ENCODE assay signal across 8 cellular contexts in the genomic region with DNA sequence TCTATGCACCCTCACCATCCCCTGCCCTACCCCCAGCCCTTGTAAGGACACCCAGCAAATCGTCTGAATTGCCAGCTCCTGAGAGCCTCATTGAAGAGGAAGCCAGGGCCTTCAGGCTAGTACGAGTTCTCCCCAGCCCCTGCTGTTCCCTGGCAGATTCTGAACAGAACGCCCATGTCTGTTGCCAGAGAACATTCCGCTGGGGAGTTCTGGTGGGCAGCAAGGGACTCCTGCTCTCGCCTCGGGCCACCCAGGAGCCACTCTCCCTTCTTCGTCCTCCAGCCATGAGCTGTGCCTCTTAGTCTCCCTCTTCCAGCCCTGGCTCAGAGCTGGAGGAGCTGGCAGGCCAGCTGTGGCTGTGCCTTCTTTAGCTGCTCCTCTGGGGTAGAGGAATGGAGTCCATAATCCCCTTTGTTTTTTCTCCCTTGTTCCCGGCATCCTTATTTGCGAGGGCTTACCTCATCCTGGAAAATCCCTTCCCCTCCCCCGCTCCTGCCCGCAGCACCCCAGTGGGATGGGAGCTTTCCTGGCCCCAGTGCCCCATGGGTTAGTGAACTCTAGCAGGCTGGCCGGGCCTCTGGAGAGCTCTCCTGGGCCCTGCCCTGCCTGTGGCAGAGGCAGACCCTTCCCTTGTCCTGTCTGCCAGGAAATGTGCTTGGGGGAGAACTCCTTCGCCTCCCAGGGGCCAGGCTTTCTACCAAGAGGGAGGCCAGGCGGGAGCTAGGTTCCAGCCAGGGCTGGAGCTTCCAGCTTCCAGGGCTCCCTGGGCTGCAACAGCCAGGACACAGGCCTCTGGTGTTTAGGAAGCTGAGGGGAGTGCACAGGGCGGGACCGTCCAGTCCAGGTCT. TPM values are rescaled to one million over a fixed set of nuclear protein-coding genes. Genes with fewer than 3 reads are reported as not detected.
DNase-seq lines count a peak whose midpoint lies in the region; ATAC-seq and TF ChIP-seq lines count a peak whose summit lies in the region.

No MANE protein-coding gene starts in this region.

- H3K9ac ChIP-seq in colonic mucosa (ENCODE audit: low read depth in 2 of 2, low read length in 2 of 2) (peak overlapping the region; percentile 16 to 43), liver (ENCODE audit: low read depth in 1 of 2, low read length in 2 of 2) (peak overlapping the region in 1 of 2 donors; percentile 36)

- H3K4me1 ChIP-seq in colonic mucosa (peaks cover 4% of the 10 kb centered on the region), liver (ENCODE audit: control insufficient read depth in 4 of 4, insufficient read depth in 4 of 4, low read length in 3 of 4) (peaks cover 11 to 29% (median 18%) of the 10 kb centered on the region in 4 donors), tibial nerve (peaks cover 3 to 92% (median 62%) of the 10 kb centered on the region in 4 donors)

- peak in 1 of 2 donors; percentile 57 for TF ChIP-seq EP300 in tibial nerve (IDR thresholded peaks at IDR 0.05)

- H3K36me3 ChIP-seq in colonic mucosa = no peaks in the 10 kb centered on the region
- H3K36me3 ChIP-seq in liver (ENCODE audit: control insufficient read depth in 4 of 4, insufficient read depth in 3 of 4, low read depth in 1 of 4, low read length in 3 of 4) = peaks cover 0 to 9% (median 0%) of the 10 kb centered on the region in 4 donors
- peaks cover 0 to 16% (median 0%) of the 10 kb centered on the region in 3 donors for H3K36me3 ChIP-seq in tibial nerve

- WGBS in liver = 58% methylated on average over 16 of the region's 16 CpGs
- WGBS in tibial nerve, 2 donors = 23 to 30% methylated on average over 15 to 16 of the region's 16 CpGs

- TF ChIP-seq RAD21 in liver (IDR thresholded peaks at IDR 0.05) = peak; percentile 13 to 27

- H3K27ac ChIP-seq in colonic mucosa = peak overlapping the region; percentile 75
- H3K27ac ChIP-seq in liver (ENCODE audit: low read depth in 1 of 2, low read length in 2 of 2) = peak overlapping the region; percentile 84 to 95
- peak overlapping the region; percentile 60 to 95 (median 84) for H3K27ac ChIP-seq in tibial nerve

- DNase-seq in M059J (ENCODE audit: low read depth) (peak; percentile 80), colonic mucosa (no peak), tibial nerve (ENCODE audit: low spot score in 2 of 2) (no peak), NCI-H2029 treated with DMSO at 0.1 percent for 48 hours (lab: John Stamatoyannopoulos, UW) (no peak), NCI-H1694 treated with DMSO at 0.1 percent for 48 hours (lab: John Stamatoyannopoulos, UW) (no peak), GF-D8 (lab: John Stamatoyannopoulos, UW) (no peak)

- no peak for ATAC-seq in GM21786 (IDR thresholded peaks at IDR 0.05; ENCODE audit: unreplicated experiment)

- no peak for TF ChIP-seq POLR2A in tibial nerve (IDR thresholded peaks at IDR 0.05)

- TF ChIP-seq CTCF in colonic mucosa (IDR thresholded peaks at IDR 0.05) (no peak), liver (IDR thresholded peaks at IDR 0.05; ENCODE audit: low read depth, low read length, missing input control) (no peak), tibial nerve (IDR thresholded peaks at IDR 0.05) (no peak)

- H3K4me3 ChIP-seq in colonic mucosa = no peak overlapping the region
- H3K4me3 ChIP-seq in liver (ENCODE audit: low read depth in 1 of 3, low read length in 3 of 3) = no peak overlapping the region
- H3K4me3 ChIP-seq in tibial nerve = peak overlapping the region in 1 of 4 donors; percentile 11

- H3K27me3 ChIP-seq in colonic mucosa (no peaks in the 10 kb centered on the region), liver (ENCODE audit: control insufficient read depth in 4 of 4, insufficient read depth in 4 of 4, low read length in 3 of 4) (no peaks in the 10 kb centered on the region), tibial nerve (no peaks in the 10 kb centered on the region)

- intact Hi-C loops in colonic mucosa (cut with DNase I) = no loop called here

- H3K9me3 ChIP-seq in colonic mucosa (no peaks in the 10 kb centered on the region), liver (ENCODE audit: control insufficient read depth in 4 of 4, low read length in 3 of 4) (no peaks in the 10 kb centered on the region), tibial nerve (no peaks in the 10 kb centered on the region)

TF ChIP-seq in liver, 16 proteins besides CTCF, POLR2A, EP300 and RAD21:
- TF ChIP-seq, protein P1, sequence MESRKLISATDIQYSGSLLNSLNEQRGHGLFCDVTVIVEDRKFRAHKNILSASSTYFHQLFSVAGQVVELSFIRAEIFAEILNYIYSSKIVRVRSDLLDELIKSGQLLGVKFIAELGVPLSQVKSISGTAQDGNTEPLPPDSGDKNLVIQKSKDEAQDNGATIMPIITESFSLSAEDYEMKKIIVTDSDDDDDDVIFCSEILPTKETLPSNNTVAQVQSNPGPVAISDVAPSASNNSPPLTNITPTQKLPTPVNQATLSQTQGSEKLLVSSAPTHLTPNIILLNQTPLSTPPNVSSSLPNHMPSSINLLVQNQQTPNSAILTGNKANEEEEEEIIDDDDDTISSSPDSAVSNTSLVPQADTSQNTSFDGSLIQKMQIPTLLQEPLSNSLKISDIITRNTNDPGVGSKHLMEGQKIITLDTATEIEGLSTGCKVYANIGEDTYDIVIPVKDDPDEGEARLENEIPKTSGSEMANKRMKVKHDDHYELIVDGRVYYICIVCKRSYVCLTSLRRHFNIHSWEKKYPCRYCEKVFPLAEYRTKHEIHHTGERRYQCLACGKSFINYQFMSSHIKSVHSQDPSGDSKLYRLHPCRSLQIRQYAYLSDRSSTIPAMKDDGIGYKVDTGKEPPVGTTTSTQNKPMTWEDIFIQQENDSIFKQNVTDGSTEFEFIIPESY (IDR thresholded peaks at IDR 0.05) = no peak
- TF ChIP-seq JUND (IDR thresholded peaks at IDR 0.05) (peak; percentile 69 to 85), NR2F2 (IDR thresholded peaks at IDR 0.05) (peak; percentile 41), HNF4G (IDR thresholded peaks at IDR 0.05) (peak; percentile 38), SP1 (IDR thresholded peaks at IDR 0.05) (peak; percentile 92), GABPA (IDR thresholded peaks at IDR 0.05 in 1 of 2, conservative IDR thresholded peaks at IDR 0.05 in 1 of 2) (no peak), EGR1 (IDR thresholded peaks at IDR 0.05; ENCODE audit: low read depth in 2 of 2) (no peak), YY1 (IDR thresholded peaks at IDR 0.05) (peak; percentile 60), RXRA (IDR thresholded peaks at IDR 0.05) (peak; percentile 99 to 100), TAF1 (conservative IDR thresholded peaks at IDR 0.05) (no peak), FOXA2 (IDR thresholded peaks at IDR 0.05) (no peak), HNF4A (conservative IDR thresholded peaks at IDR 0.05) (peak; percentile 55 to 59), FOXA1 (IDR thresholded peaks at IDR 0.05) (no peak)
- TF ChIP-seq, protein P2, sequence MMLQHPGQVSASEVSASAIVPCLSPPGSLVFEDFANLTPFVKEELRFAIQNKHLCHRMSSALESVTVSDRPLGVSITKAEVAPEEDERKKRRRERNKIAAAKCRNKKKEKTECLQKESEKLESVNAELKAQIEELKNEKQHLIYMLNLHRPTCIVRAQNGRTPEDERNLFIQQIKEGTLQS (IDR thresholded peaks at IDR 0.05) = peak; percentile 74
- TF ChIP-seq, protein P3, sequence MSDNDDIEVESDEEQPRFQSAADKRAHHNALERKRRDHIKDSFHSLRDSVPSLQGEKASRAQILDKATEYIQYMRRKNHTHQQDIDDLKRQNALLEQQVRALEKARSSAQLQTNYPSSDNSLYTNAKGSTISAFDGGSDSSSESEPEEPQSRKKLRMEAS (IDR thresholded peaks at IDR 0.05) = no peak
- TF ChIP-seq, protein P4, sequence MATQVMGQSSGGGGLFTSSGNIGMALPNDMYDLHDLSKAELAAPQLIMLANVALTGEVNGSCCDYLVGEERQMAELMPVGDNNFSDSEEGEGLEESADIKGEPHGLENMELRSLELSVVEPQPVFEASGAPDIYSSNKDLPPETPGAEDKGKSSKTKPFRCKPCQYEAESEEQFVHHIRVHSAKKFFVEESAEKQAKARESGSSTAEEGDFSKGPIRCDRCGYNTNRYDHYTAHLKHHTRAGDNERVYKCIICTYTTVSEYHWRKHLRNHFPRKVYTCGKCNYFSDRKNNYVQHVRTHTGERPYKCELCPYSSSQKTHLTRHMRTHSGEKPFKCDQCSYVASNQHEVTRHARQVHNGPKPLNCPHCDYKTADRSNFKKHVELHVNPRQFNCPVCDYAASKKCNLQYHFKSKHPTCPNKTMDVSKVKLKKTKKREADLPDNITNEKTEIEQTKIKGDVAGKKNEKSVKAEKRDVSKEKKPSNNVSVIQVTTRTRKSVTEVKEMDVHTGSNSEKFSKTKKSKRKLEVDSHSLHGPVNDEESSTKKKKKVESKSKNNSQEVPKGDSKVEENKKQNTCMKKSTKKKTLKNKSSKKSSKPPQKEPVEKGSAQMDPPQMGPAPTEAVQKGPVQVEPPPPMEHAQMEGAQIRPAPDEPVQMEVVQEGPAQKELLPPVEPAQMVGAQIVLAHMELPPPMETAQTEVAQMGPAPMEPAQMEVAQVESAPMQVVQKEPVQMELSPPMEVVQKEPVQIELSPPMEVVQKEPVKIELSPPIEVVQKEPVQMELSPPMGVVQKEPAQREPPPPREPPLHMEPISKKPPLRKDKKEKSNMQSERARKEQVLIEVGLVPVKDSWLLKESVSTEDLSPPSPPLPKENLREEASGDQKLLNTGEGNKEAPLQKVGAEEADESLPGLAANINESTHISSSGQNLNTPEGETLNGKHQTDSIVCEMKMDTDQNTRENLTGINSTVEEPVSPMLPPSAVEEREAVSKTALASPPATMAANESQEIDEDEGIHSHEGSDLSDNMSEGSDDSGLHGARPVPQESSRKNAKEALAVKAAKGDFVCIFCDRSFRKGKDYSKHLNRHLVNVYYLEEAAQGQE (IDR thresholded peaks at IDR 0.05) = no peak

RNA-seq across cellular contexts. Expression of a gene that starts 16.6 kb away (rescaled TPM):
- 28.8 and 58.1 TPM in 2 replicates for total RNA-seq in M059J (2014; rRNA removed; shearing (Covaris generic))
- total RNA-seq in colonic mucosa (10 to 100 TPM; 64.9 to 79.6 TPM), liver (10 to 100 TPM; 21.8 to 39.5 TPM), tibial nerve (100 to 1,000 TPM; 156 to 206 (median 157) TPM)
- 10 to 100 TPM; 15.8 to 45.3 TPM for polyA plus RNA-seq in liver
